ENCODE assay signal across 9 cellular contexts in genomic region chr1:109120356-109120755, GRCh38. TPM values are rescaled to one million over a fixed set of nuclear protein-coding genes. Genes with fewer than 3 reads are reported as not detected.
"Had no signal": no experiment of that assay in that cellular context is flagged by ENCODE, and none has a peak within 500 bp of the region (broad histone marks: within the 10 kb centered on the region; RNA-seq: fewer than 3 reads in every experiment).

No MANE protein-coding gene starts in this region.

- ATAC-seq: GM12878 had no signal

- DNase-seq: GDM1, GF-D8 had no signal

- FAIRE-seq: G401.6, GM12878, GM12891, GM12892, GM18507, GM19239 had no signal

- H3K4me3 ChIP-seq: GM12878 had no signal

RNA-seq across cellular contexts. Expression of gene ELAPOR1, which starts 6.4 kb away (rescaled TPM):
- total RNA-seq: G401 had no signal
